Comparison of ENCODE assay signal across 13 cellular contexts in genomic region chr1:57033222-57034019, GRCh38.
"Had no signal": no experiment of that assay in that cellular context is flagged by ENCODE, and none has a peak within 500 bp of the region (broad histone marks: within the 10 kb centered on the region; RNA-seq: fewer than 3 reads in every experiment).

No MANE protein-coding gene starts in this region.

- H3K27ac ChIP-seq: ascending aorta, breast epithelium, epithelial cell of prostate, right atrium auricular region, skin epidermis had no signal

- ATAC-seq: natural killer cell treated with Interleukin-12 subunit alpha and Interleukin-12 subunit beta and Interleukin-15 and Interleukin-18, amount 100 ng/mL, for 72 hours; T-cell had no signal

- H3K4me1 ChIP-seq: ascending aorta, breast epithelium, right atrium auricular region had no signal

- H3K27me3 Mint-ChIP-seq: dendritic cell treated with granulocyte-macrophage colony-stimulating factor and Interleukin-4, amounts not matched to agents 40 ng/mL and 50 ng/mL, for 4 days had no signal

- H3K27me3 ChIP-seq: ascending aorta, breast epithelium, right atrium auricular region had no signal

- DNase-seq: head of caudate nucleus, kidney glomerular epithelial cell, mesendoderm, T-cell, T-helper 9 cell had no signal

- H3K4me3 Mint-ChIP-seq: dendritic cell treated with granulocyte-macrophage colony-stimulating factor and Interleukin-4, amounts not matched to agents 40 ng/mL and 50 ng/mL, for 4 days; natural killer cell treated with Interleukin-12 subunit alpha and Interleukin-12 subunit beta and Interleukin-15 and Interleukin-18, amount 100 ng/mL, for 72 hours; T-cell had no signal

- H3K9me3 ChIP-seq: ascending aorta, breast epithelium, right atrium auricular region had no signal

- FAIRE-seq: frontal cortex had no signal

- H3K4me3 ChIP-seq: ascending aorta, breast epithelium, right atrium auricular region, skin epidermis had no signal

- H3K27ac Mint-ChIP-seq: dendritic cell treated with granulocyte-macrophage colony-stimulating factor and Interleukin-4, amounts not matched to agents 40 ng/mL and 50 ng/mL, for 4 days; natural killer cell treated with Interleukin-12 subunit alpha and Interleukin-12 subunit beta and Interleukin-15 and Interleukin-18, amount 100 ng/mL, for 72 hours; T-cell had no signal

- H3K36me3 Mint-ChIP-seq: natural killer cell treated with Interleukin-12 subunit alpha and Interleukin-12 subunit beta and Interleukin-15 and Interleukin-18, amount 100 ng/mL, for 72 hours; T-cell had no signal

- H3K4me1 Mint-ChIP-seq: T-cell had no signal

- H3K36me3 ChIP-seq: ascending aorta, breast epithelium, right atrium auricular region had no signal
